Comparison of ENCODE assay signal across 20 cellular contexts in genomic region chr17:83175551-83176271, GRCh38.
DNase-seq lines count a peak whose midpoint lies in the region; ATAC-seq and TF ChIP-seq lines count a peak whose summit lies in the region.
"Had no signal": no experiment of that assay in that cellular context is flagged by ENCODE, and none has a peak within 500 bp of the region (broad histone marks: within the 10 kb centered on the region; RNA-seq: fewer than 3 reads in every experiment).

No MANE protein-coding gene starts in this region.

- H3K4ac ChIP-seq in neuronal stem cell (ENCODE audit: low read length) = no peak overlapping the region

- H3K27me3 ChIP-seq in neuronal stem cell (ENCODE audit: control insufficient read depth in 3 of 3, insufficient read depth in 3 of 3, low read depth in 1 of 3, low read length in 3 of 3) = peaks cover 0 to 20% (median 0%) of the 10 kb centered on the region in 3 experiments
- H3K27me3 ChIP-seq: cardiac muscle cell had no signal

- no peak overlapping the region for H2BK12ac ChIP-seq in neuronal stem cell (ENCODE audit: low read length)

- peak overlapping the region; percentile 31 for H3K14ac ChIP-seq in neuronal stem cell (ENCODE audit: low read length)

- H3K4me3 Mint-ChIP-seq in T-helper 1 cell treated with Interleukin-12 subunit alpha and Interleukin-12 subunit beta and Interleukin-4 antibody, amounts not matched to agents 30 μg/mL and 1 μg/mL, for 36 hours = no peak overlapping the region
- no peak overlapping the region for H3K4me3 Mint-ChIP-seq in dendritic cell treated with granulocyte-macrophage colony-stimulating factor and Interleukin-4, amounts not matched to agents 40 ng/mL and 50 ng/mL, for 4 days
- H3K4me3 Mint-ChIP-seq: naive thymus-derived CD4-positive, alpha-beta T cell had no signal

- no peak overlapping the region for H3K4me2 ChIP-seq in neuronal stem cell (ENCODE audit: insufficient read depth, low read length, poor library complexity, severe bottlenecking)
- H3K4me2 ChIP-seq: smooth muscle cell had no signal

- H2AFZ ChIP-seq in neuronal stem cell (ENCODE audit: low read length) = no peak overlapping the region
- H2AFZ ChIP-seq: GM23248 had no signal

- H3K9me3 ChIP-seq in neuronal stem cell (replicated peaks in 1 of 2; ENCODE audit: control insufficient read depth in 2 of 2, insufficient read depth in 1 of 2, low read depth in 1 of 2, low read length in 2 of 2) = peaks cover 0 to 32% of the 10 kb centered on the region in 2 donors
- H3K9me3 ChIP-seq: thoracic aorta had no signal

- ATAC-seq in HG03175 (IDR thresholded peaks at IDR 0.05; ENCODE audit: unreplicated experiment) = no peak
- ATAC-seq: naive thymus-derived CD4-positive, alpha-beta T cell had no signal

- no peak for TF ChIP-seq CTCF in GM12865 (IDR thresholded peaks at IDR 0.05; ENCODE audit: insufficient read depth, low read depth, low read length, missing control alignments)

- H4K8ac ChIP-seq in neuronal stem cell (ENCODE audit: low read depth, low read length) = no peak overlapping the region

- no peak overlapping the region for H3K27ac ChIP-seq in neuronal stem cell (replicated peaks; ENCODE audit: low read length)
- H3K27ac ChIP-seq: 22Rv1, cardiac muscle cell, GM23248, thoracic aorta had no signal

- H3K36me3 ChIP-seq in neuronal stem cell (replicated peaks in 1 of 2; ENCODE audit: control insufficient read depth in 2 of 2, insufficient read depth in 2 of 2, low read length in 2 of 2) = no peaks in the 10 kb centered on the region
- H3K36me3 ChIP-seq: cardiac muscle cell, thoracic aorta had no signal

- H3K36me3 Mint-ChIP-seq in T-helper 1 cell treated with Interleukin-12 subunit alpha and Interleukin-12 subunit beta and Interleukin-4 antibody, amounts not matched to agents 30 μg/mL and 1 μg/mL, for 36 hours (ENCODE audit: low read depth) = no peaks in the 10 kb centered on the region
- H3K36me3 Mint-ChIP-seq in dendritic cell treated with granulocyte-macrophage colony-stimulating factor and Interleukin-4, amounts not matched to agents 40 ng/mL and 50 ng/mL, for 4 days (ENCODE audit: low read depth) = no peaks in the 10 kb centered on the region
- H3K36me3 Mint-ChIP-seq: naive thymus-derived CD4-positive, alpha-beta T cell had no signal

- H3K9ac ChIP-seq in neuronal stem cell (ENCODE audit: low read depth, low read length, poor library complexity) = peak overlapping the region; percentile 12
- H3K9ac ChIP-seq: GM23248 had no signal

- DNase-seq in T-helper 1 cell (no peak), GM12865 (ENCODE audit: low read depth) (peak; percentile 62), neuronal stem cell (ENCODE audit: low spot score) (no peak), NCI-H1417 (lab: John Stamatoyannopoulos, UW) (no peak), NCI-H2081 (lab: John Stamatoyannopoulos, UW) (no peak)
- DNase-seq: DMS153; effector CD4-positive, alpha-beta T cell; GM23248; NCI-H1105 treated with DMSO at 0.1 percent for 48 hours; NCI-H2171 treated with DMSO at 0.1 percent for 48 hours; NCI-H82 had no signal

- no peaks in the 10 kb centered on the region for H3K4me1 Mint-ChIP-seq in T-helper 1 cell treated with Interleukin-12 subunit alpha and Interleukin-12 subunit beta and Interleukin-4 antibody, amounts not matched to agents 30 μg/mL and 1 μg/mL, for 36 hours (ENCODE audit: low read depth)
- peaks cover 25% of the 10 kb centered on the region for H3K4me1 Mint-ChIP-seq in dendritic cell treated with granulocyte-macrophage colony-stimulating factor and Interleukin-4, amounts not matched to agents 40 ng/mL and 50 ng/mL, for 4 days (ENCODE audit: low read depth)

- H3K27ac Mint-ChIP-seq in T-helper 1 cell treated with Interleukin-12 subunit alpha and Interleukin-12 subunit beta and Interleukin-4 antibody, amounts not matched to agents 30 μg/mL and 1 μg/mL, for 36 hours = peak overlapping the region; percentile 24
- H3K27ac Mint-ChIP-seq in dendritic cell treated with granulocyte-macrophage colony-stimulating factor and Interleukin-4, amounts not matched to agents 40 ng/mL and 50 ng/mL, for 4 days = peak overlapping the region; percentile 15
- H3K27ac Mint-ChIP-seq: naive thymus-derived CD4-positive, alpha-beta T cell; progenitor cell of endocrine pancreas had no signal

- no peak overlapping the region for H3K23ac ChIP-seq in neuronal stem cell (ENCODE audit: low read depth, low read length, poor library complexity)

- H2AK5ac ChIP-seq in neuronal stem cell (ENCODE audit: low read depth, low read length) = no peak overlapping the region

- no peak overlapping the region for H2BK120ac ChIP-seq in neuronal stem cell (ENCODE audit: low read depth, low read length)

- intact Hi-C loops in dendritic cell treated with granulocyte-macrophage colony-stimulating factor and Interleukin-4, amounts not matched to agents 40 ng/mL and 50 ng/mL, for 4 days (cut with micrococcal nuclease) = no loop called here

- H3K18ac ChIP-seq in neuronal stem cell (ENCODE audit: low read length) = peak overlapping the region; percentile 35

- H4K91ac ChIP-seq in neuronal stem cell (ENCODE audit: low read depth, low read length, poor library complexity) = no peak overlapping the region

- no peaks in the 10 kb centered on the region for H3K4me1 ChIP-seq in neuronal stem cell (ENCODE audit: control insufficient read depth in 2 of 2, insufficient read depth in 1 of 2, low read depth in 1 of 2, low read length in 2 of 2)

- H3K79me1 ChIP-seq in neuronal stem cell (ENCODE audit: low read depth, low read length) = peaks cover 1% of the 10 kb centered on the region

- no peak overlapping the region for H2BK5ac ChIP-seq in neuronal stem cell (ENCODE audit: low read length)

- no peaks in the 10 kb centered on the region for H3K9me3 Mint-ChIP-seq in T-helper 1 cell treated with Interleukin-12 subunit alpha and Interleukin-12 subunit beta and Interleukin-4 antibody, amounts not matched to agents 30 μg/mL and 1 μg/mL, for 36 hours
- H3K9me3 Mint-ChIP-seq in dendritic cell treated with granulocyte-macrophage colony-stimulating factor and Interleukin-4, amounts not matched to agents 40 ng/mL and 50 ng/mL, for 4 days = no peaks in the 10 kb centered on the region
- H3K9me3 Mint-ChIP-seq: naive thymus-derived CD4-positive, alpha-beta T cell had no signal

- H3K4me3 ChIP-seq in GM12865 (ENCODE audit: low read depth, low read length) (no peak overlapping the region), neuronal stem cell (ENCODE audit: low read length in 2 of 2) (no peak overlapping the region)
- H3K4me3 ChIP-seq: cardiac muscle cell, GM23248, smooth muscle cell, thoracic aorta had no signal

- H2BK15ac ChIP-seq in neuronal stem cell (ENCODE audit: low read length) = no peak overlapping the region

- WGBS in neuronal stem cell (ENCODE audit: extremely low coverage in 2 of 2, insufficient read length in 2 of 2, insufficient replicate concordance in 1 of 2), 2 donors = no CpG with 5 or more reads among the region's 12 CpGs

- H3K27me3 Mint-ChIP-seq in T-helper 1 cell treated with Interleukin-12 subunit alpha and Interleukin-12 subunit beta and Interleukin-4 antibody, amounts not matched to agents 30 μg/mL and 1 μg/mL, for 36 hours (ENCODE audit: low read depth) = peaks cover 15% of the 10 kb centered on the region
- peaks cover 19% of the 10 kb centered on the region for H3K27me3 Mint-ChIP-seq in dendritic cell treated with granulocyte-macrophage colony-stimulating factor and Interleukin-4, amounts not matched to agents 40 ng/mL and 50 ng/mL, for 4 days
